In genomic region chr15:50183112-50183794, GRCh38 we compare ENCODE assay signal across 1 cellular context.
A peak's percentile ranks its signal among the peaks of the same experiment; 100 is the strongest.
TF ChIP-seq lines count a peak whose summit lies in the region.

No MANE protein-coding gene starts in this region.

TF ChIP-seq in GM12878, 131 proteins besides CTCF, POLR2A, EP300 and RAD21:
- TF ChIP-seq CUX1 (IDR thresholded peaks at IDR 0.05; ENCODE audit: insufficient replicate concordance, low read depth, low read length), result no peak
- peak; percentile 49; the same call in 1 of the 2 replicates for TF ChIP-seq RUNX3 (IDR thresholded peaks at IDR 0.05; ENCODE audit: low read length)
